In the genomic region with DNA sequence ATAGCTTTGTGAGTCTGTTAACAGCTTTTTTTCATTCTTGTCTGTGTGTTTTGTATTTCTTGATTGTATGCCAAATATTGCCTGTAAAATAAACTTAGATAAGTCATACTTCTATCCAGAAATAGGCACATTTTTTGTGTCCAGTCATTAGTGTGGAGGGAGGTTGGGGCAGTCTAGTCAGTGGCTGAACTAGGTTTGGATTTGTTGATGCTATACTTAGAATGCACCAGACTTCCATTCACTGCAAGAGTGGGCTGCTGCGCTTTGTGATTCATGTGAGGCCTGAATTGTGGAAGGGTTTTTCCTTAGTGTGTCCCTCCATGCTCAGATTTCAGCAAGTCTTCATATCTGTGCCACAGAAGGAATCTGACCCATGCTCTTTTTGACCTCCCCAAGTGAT, we compare ENCODE assay signal across 21 cellular contexts. TPM values are rescaled to one million over a fixed set of nuclear protein-coding genes. Genes with fewer than 3 reads are reported as not detected.
DNase-seq lines count a peak whose midpoint lies in the region; ATAC-seq, FAIRE-seq and TF ChIP-seq lines count a peak whose summit lies in the region.
"Had no signal": no experiment of that assay in that cellular context is flagged by ENCODE, and none has a peak within 500 bp of the region (broad histone marks: within the 10 kb centered on the region; RNA-seq: fewer than 3 reads in every experiment).

No MANE protein-coding gene starts in this region.

- TF ChIP-seq CTCF in astrocyte (IDR thresholded peaks at IDR 0.05; ENCODE audit: insufficient read depth, low read depth, low read length) (no peak), fibroblast of villous mesenchyme (IDR thresholded peaks at IDR 0.05; ENCODE audit: insufficient read depth, low read depth, low read length) (no peak), smooth muscle cell (IDR thresholded peaks at IDR 0.05; ENCODE audit: borderline replicate concordance, insufficient read depth, poor library complexity, severe bottlenecking) (no peak), dorsolateral prefrontal cortex (IDR thresholded peaks at IDR 0.05 in 54 of 56, conservative IDR thresholded peaks at IDR 0.05 in 2 of 56; ENCODE audit: low read depth in 1 of 56, partially characterized antibody in 56 of 56) (no peak)

- no peaks in the 10 kb centered on the region for H3K27me3 ChIP-seq in astrocyte (ENCODE audit: insufficient read depth, low read length)
- H3K27me3 ChIP-seq in smooth muscle cell (ENCODE audit: low read depth): no peaks in the 10 kb centered on the region
- H3K27me3 ChIP-seq in dorsolateral prefrontal cortex: no peaks in the 10 kb centered on the region
- H3K27me3 ChIP-seq: heart right ventricle, spleen had no signal

- peaks cover 26% of the 10 kb centered on the region for H3K9me3 Mint-ChIP-seq in astrocyte (ENCODE audit: unreplicated experiment)

- WGBS in smooth muscle cell (ENCODE audit: low lambda C conversion rate): 74% methylated on average over 1 of the region's 1 CpG

- peaks cover 4% of the 10 kb centered on the region for H3K9me3 ChIP-seq in astrocyte (ENCODE audit: insufficient read depth, low read depth, low read length)
- H3K9me3 ChIP-seq in smooth muscle cell (replicated peaks; ENCODE audit: low read depth): peaks cover 9% of the 10 kb centered on the region

- H2AFZ ChIP-seq in astrocyte (ENCODE audit: low read depth, low read length) (no peak overlapping the region), smooth muscle cell (ENCODE audit: low read depth) (no peak overlapping the region)

- H3K9ac ChIP-seq in astrocyte (ENCODE audit: low read length) (no peak overlapping the region), smooth muscle cell (ENCODE audit: low read depth) (no peak overlapping the region)

- POLR2A ChIA-PET in HEK293T (lab: Yijun Ruan, JAX): no interaction called here

- H3K4me3 ChIP-seq in astrocyte (ENCODE audit: insufficient read depth, low read depth, low read length) (no peak overlapping the region), fibroblast of villous mesenchyme (ENCODE audit: low read depth, low read length) (no peak overlapping the region), smooth muscle cell (no peak overlapping the region), dorsolateral prefrontal cortex (no peak overlapping the region)
- H3K4me3 ChIP-seq: coronary artery, heart right ventricle, spleen had no signal

- H3K4me1 ChIP-seq in astrocyte (ENCODE audit: insufficient read depth, low read length) (peaks cover 8% of the 10 kb centered on the region), smooth muscle cell (ENCODE audit: low read depth) (no peaks in the 10 kb centered on the region)
- H3K4me1 ChIP-seq: spleen had no signal

- H4K20me1 ChIP-seq in astrocyte (ENCODE audit: insufficient read depth, low read length) (no peaks in the 10 kb centered on the region), smooth muscle cell (ENCODE audit: low read depth) (no peaks in the 10 kb centered on the region)

- no peaks in the 10 kb centered on the region for H3K36me3 ChIP-seq in astrocyte (ENCODE audit: insufficient read depth, low read length)
- peaks cover 15% of the 10 kb centered on the region for H3K36me3 ChIP-seq in smooth muscle cell (ENCODE audit: low read depth)

- intact Hi-C loops in dorsolateral prefrontal cortex (cut with DNase I): no loop called here

- peak overlapping the region; percentile 81 for H3K27ac Mint-ChIP-seq in astrocyte (ENCODE audit: unreplicated experiment)
- H3K27ac Mint-ChIP-seq: CD14-positive monocyte, progenitor cell of endocrine pancreas had no signal

- H3K79me2 ChIP-seq in astrocyte (ENCODE audit: insufficient read depth, low read length) (no peaks in the 10 kb centered on the region), smooth muscle cell (ENCODE audit: low read depth) (no peaks in the 10 kb centered on the region)

- no peak for ATAC-seq in HG03342 (IDR thresholded peaks at IDR 0.05; ENCODE audit: unreplicated experiment)

- H3K36me3 Mint-ChIP-seq in astrocyte (ENCODE audit: low read depth, unreplicated experiment): peaks cover 26% of the 10 kb centered on the region

- H3K27ac ChIP-seq in astrocyte (ENCODE audit: low read depth, low read length) (peak overlapping the region; percentile 67), smooth muscle cell (ENCODE audit: low read depth) (peak overlapping the region; percentile 22), dorsolateral prefrontal cortex (no peak overlapping the region)
- H3K27ac ChIP-seq: heart right ventricle, spleen had no signal

- H3K27me3 Mint-ChIP-seq in astrocyte (ENCODE audit: low read depth, unreplicated experiment): no peaks in the 10 kb centered on the region
- H3K27me3 Mint-ChIP-seq: progenitor cell of endocrine pancreas had no signal

- no peaks in the 10 kb centered on the region for H3F3A ChIP-seq in smooth muscle cell (ENCODE audit: low read depth)

- peaks cover 9% of the 10 kb centered on the region for H3K4me1 Mint-ChIP-seq in astrocyte (ENCODE audit: low read depth, unreplicated experiment)
- H3K4me1 Mint-ChIP-seq: CD14-positive monocyte had no signal

- DNase-seq in GM03348 (ENCODE audit: low spot score): peak; percentile 16
- peak; percentile 92 for DNase-seq in astrocyte (ENCODE audit: low read depth)
- peak; percentile 24 for DNase-seq in fibroblast of villous mesenchyme (ENCODE audit: low read depth)
- DNase-seq in smooth muscle cell (lab: John Stamatoyannopoulos, UW; ENCODE audit: unreplicated experiment): no peak
- DNase-seq in dorsolateral prefrontal cortex: no peak
- no peak for DNase-seq in HEK293T (ENCODE audit: extremely low spot score)
- DNase-seq in RCC 7860 (ENCODE audit: low spot score): no peak
- DNase-seq: DMS79; heart right ventricle; islet precursor cell; mesendoderm; NCI-H2029; NCI-H446 treated with DMSO at 0.1 percent for 48 hours; nephron progenitor cell; NK-92 treated with Interleukin-12 subunit alpha and Interleukin-12 subunit beta, amount 100 ng/mL, for 24 hours; spleen had no signal

- CTCF ChIA-PET in HEK293T (lab: Yijun Ruan, JAX): no interaction called here

- H3K4me2 ChIP-seq in astrocyte (ENCODE audit: low read length) (peak overlapping the region; percentile 42), smooth muscle cell (no peak overlapping the region)

- H3K4me3 Mint-ChIP-seq in astrocyte (ENCODE audit: unreplicated experiment): no peak overlapping the region
- H3K4me3 Mint-ChIP-seq: CD14-positive monocyte, nephron progenitor cell had no signal

- FAIRE-seq in astrocyte (lab: Jason Lieb, UNC) (peak; percentile 59), RCC 7860 (lab: Jason Lieb, UNC) (no peak)
- FAIRE-seq: H1 had no signal

TF ChIP-seq in HEK293T, 16 proteins besides CTCF, POLR2A, EP300 and RAD21:
- TF ChIP-seq ELF4 (IDR thresholded peaks at IDR 0.05): no peak
- no peak for TF ChIP-seq NFRKB (IDR thresholded peaks at IDR 0.05)
- TF ChIP-seq FOXM1 (IDR thresholded peaks at IDR 0.05; ENCODE audit: borderline replicate concordance): no peak
- TF ChIP-seq BHLHE40 (IDR thresholded peaks at IDR 0.05; ENCODE audit: borderline replicate concordance): no peak
- no peak for TF ChIP-seq FOXK2 (IDR thresholded peaks at IDR 0.05)
- TF ChIP-seq PKNOX1 (IDR thresholded peaks at IDR 0.05): no peak
- no peak for TF ChIP-seq SP1 (IDR thresholded peaks at IDR 0.05)
- TF ChIP-seq FOXA1 (IDR thresholded peaks at IDR 0.05): no peak
- no peak for TF ChIP-seq SUZ12 (IDR thresholded peaks at IDR 0.05)
- no peak for TF ChIP-seq CTBP1 (IDR thresholded peaks at IDR 0.05; ENCODE audit: borderline replicate concordance)
- TF ChIP-seq ARNT (IDR thresholded peaks at IDR 0.05): no peak
- TF ChIP-seq L3MBTL2 (conservative IDR thresholded peaks at IDR 0.05): no peak
- TF ChIP-seq HDGF (IDR thresholded peaks at IDR 0.05; ENCODE audit: borderline replicate concordance): no peak
- no peak for TF ChIP-seq ZNF384 (IDR thresholded peaks at IDR 0.05)
- TF ChIP-seq TARDBP (IDR thresholded peaks at IDR 0.05): no peak
- no peak for TF ChIP-seq LEF1 (IDR thresholded peaks at IDR 0.05; ENCODE audit: borderline replicate concordance)
TF ChIP-seq in HEK293T: peak in this region for 0.

RNA-seq across cellular contexts. Expression of gene TRUB1, which starts 50.0 kb away (rescaled TPM):
- total RNA-seq in astrocyte (23.0 and 25.3 TPM in 2 replicates), fibroblast of villous mesenchyme (24.8 and 42.3 TPM in 2 replicates), smooth muscle cell (25.4 and 33.1 TPM in 2 replicates), dorsolateral prefrontal cortex (10 to 100 TPM; 11.7 to 41.2 (median 26.1) TPM)
- polyA plus RNA-seq in smooth muscle cell: 9.0 and 10.8 TPM in 2 replicates

Comparison
In these comparisons a context has a peak if more than half of its experiments do, and no peak if none do; other contexts are left out.
1. DNase-seq: peak in GM03348 (single experiment), astrocyte (single experiment) and fibroblast of villous mesenchyme (single experiment); none in smooth muscle cell (single experiment), dorsolateral prefrontal cortex (0 of 10), HEK293T (single experiment) and RCC 7860 (single experiment).
2. H3K27ac ChIP-seq: peak in astrocyte (single experiment) and smooth muscle cell (single experiment); none in dorsolateral prefrontal cortex (0 of 59).